In the genomic region with DNA sequence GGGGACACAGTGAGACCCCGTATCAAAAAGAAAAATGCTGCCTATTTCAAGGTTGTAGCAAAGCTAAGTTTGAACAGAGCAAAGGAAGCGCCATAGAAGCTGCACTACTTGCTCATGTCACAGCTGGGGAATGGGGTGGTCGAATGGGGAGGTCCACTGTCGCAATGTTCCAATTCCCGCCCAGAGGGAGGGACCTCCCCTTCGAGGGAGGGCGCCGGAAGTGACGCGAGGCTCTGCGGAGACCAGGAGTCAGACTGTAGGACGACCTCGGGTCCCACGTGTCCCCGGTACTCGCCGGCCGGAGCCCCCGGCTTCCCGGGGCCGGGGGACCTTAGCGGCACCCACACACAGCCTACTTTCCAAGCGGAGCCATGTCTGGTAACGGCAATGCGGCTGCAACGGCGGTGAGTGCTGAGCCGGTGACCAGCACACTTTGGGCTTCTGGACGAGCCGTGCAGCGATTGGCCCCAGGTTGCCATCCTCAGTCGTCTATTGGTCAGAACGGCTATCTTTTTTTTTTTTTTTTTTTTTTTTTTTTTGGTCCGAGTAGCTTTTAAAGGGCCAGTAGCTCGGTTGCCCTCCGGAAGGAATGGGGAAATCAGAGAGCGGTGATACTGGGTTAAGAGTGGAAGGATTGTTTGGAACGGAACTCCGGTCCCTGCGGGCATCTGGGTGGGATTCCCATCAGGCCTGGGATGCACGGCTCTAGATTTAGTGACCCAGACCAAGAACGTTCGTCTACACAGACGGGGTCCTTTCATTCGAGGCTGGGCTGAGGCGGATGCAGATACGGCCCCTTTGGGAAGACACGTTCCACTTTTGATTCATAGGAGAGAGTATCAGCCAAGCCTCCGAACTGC, we compare ENCODE assay signal across 8 cellular contexts. TPM values are rescaled to one million over a fixed set of nuclear protein-coding genes. Genes with fewer than 3 reads are reported as not detected.
DNase-seq lines count a peak whose midpoint lies in the region; ATAC-seq, FAIRE-seq and TF ChIP-seq lines count a peak whose summit lies in the region.

HMBS (plus strand) TSS at position 219 of the 860 bp plus-strand sequence; CDS start at position 372, 153 bp downstream.

- H3K4me2 ChIP-seq in OCI-LY3 (ENCODE audit: low read length) = peak within 1 kb of the TSS; percentile 99
- H3K4me2 ChIP-seq in endothelial cell of umbilical vein (ENCODE audit: insufficient read depth, low read length) = peak within 1 kb of the TSS; percentile 82

- H4K20me1 ChIP-seq in OCI-LY3 (ENCODE audit: insufficient read depth, low read length) (no peaks in the 10 kb centered on the region), endothelial cell of umbilical vein (replicated peaks; ENCODE audit: control insufficient read depth, extremely low read depth, insufficient read depth, low read length) (no peaks in the 10 kb centered on the region)

- POLR2A ChIA-PET in endothelial cell of umbilical vein (lab: Charles Lee) = interaction anchor here (0.6 to 3.2 kb wide), 5 partner anchors 10 to 86 kb away, joined by 3 to 23 read pairs (median 4); partner anchors contain the start of gene VPS11

- dilution Hi-C loops in endothelial cell of umbilical vein (cut with MboI; ENCODE audit: extremely low pct_ligation_motif_present, low sequenced_read_pairs) = no loop called here

- H3K79me2 ChIP-seq in OCI-LY3 (ENCODE audit: low read length) (peaks cover 14% of the 10 kb centered on the region), endothelial cell of umbilical vein (ENCODE audit: control insufficient read depth, insufficient read depth, low read length) (peaks cover 5% of the 10 kb centered on the region)

- peaks cover 10% of the 10 kb centered on the region for H3K4me1 ChIP-seq in OCI-LY3 (ENCODE audit: low read length)
- H3K4me1 ChIP-seq in endothelial cell of umbilical vein (ENCODE audit: control insufficient read depth, extremely low read depth, insufficient read depth, low read length) = peaks cover 12% of the 10 kb centered on the region

- no peaks in the 10 kb centered on the region for H3K9me1 ChIP-seq in endothelial cell of umbilical vein (replicated peaks; ENCODE audit: control insufficient read depth, extremely low read depth, insufficient read depth, low read length)

- H2AFZ ChIP-seq in OCI-LY3 (ENCODE audit: low read depth, low read length) (peak within 1 kb of the TSS; percentile 70; the same call in 1 of the 2 replicates), endothelial cell of umbilical vein (ENCODE audit: low read depth, low read length) (peak within 1 kb of the TSS; percentile 74)

- peak; percentile 88 for ATAC-seq in GM21515 (IDR thresholded peaks at IDR 0.05; ENCODE audit: unreplicated experiment)

- FAIRE-seq in endothelial cell of umbilical vein (lab: Jason Lieb, UNC) = peak; percentile 96

- BruUV-seq in endothelial cell of umbilical vein (replicated peaks; lab: Mats Ljungman, UMichigan) = no TSS peak

- no peaks in the 10 kb centered on the region for H3K9me3 ChIP-seq in OCI-LY3 (ENCODE audit: insufficient read depth, low read length)
- no peaks in the 10 kb centered on the region for H3K9me3 ChIP-seq in endothelial cell of umbilical vein (replicated peaks; ENCODE audit: control insufficient read depth, insufficient read depth, low read length)

- H3K4me3 ChIP-seq in OCI-LY3 (ENCODE audit: low read length) (peak within 1 kb of the TSS; percentile 92), endothelial cell of umbilical vein (replicated peaks in 1 of 3; ENCODE audit: insufficient read depth in 1 of 3, low read depth in 1 of 3, low read length in 3 of 3) (peak within 1 kb of the TSS; percentile 10 to 77 (median 70))

- DNase-seq in D341Med (ENCODE audit: low spot score) (peak; percentile 93), HuH-7 (ENCODE audit: low spot score) (peak; percentile 90), endothelial cell of umbilical vein (ENCODE audit: low read depth, low spot score) (peak; percentile 95), midbrain (lab: John Stamatoyannopoulos, UW) (peak; percentile 96)
- DNase-seq in activated CD8-positive, alpha-beta memory T cell treated with anti-CD3 and anti-CD28 coated beads, Interleukin-2, amount 50 U/mL, for 48 hours = peak; percentile 95
- peak; percentile 73 to 83 for DNase-seq in stimulated activated CD8-positive, alpha-beta memory T cell treated with anti-CD3 and anti-CD28 coated beads, Interleukin-2, amount 100 ng/mL, for 1 hour (ENCODE audit: low read depth in 2 of 2)

- CTCF ChIA-PET in endothelial cell of umbilical vein (lab: Charles Lee) = interaction anchor here (0.7 to 3.6 kb wide), 8 partner anchors 10 to 271 kb away, joined by 3 to 16 read pairs (median 4); partner anchors contain the start of genes CBL and VPS11

- peaks cover 3% of the 10 kb centered on the region for H3K36me3 ChIP-seq in OCI-LY3 (replicated peaks; ENCODE audit: low read depth, low read length)
- peaks cover 3 to 17% of the 10 kb centered on the region in 2 experiments for H3K36me3 ChIP-seq in endothelial cell of umbilical vein (ENCODE audit: control insufficient read depth in 2 of 2, extremely low read depth in 1 of 2, insufficient read depth in 2 of 2, low read length in 2 of 2)

- no peak for TF ChIP-seq CTCF in OCI-LY3 (IDR thresholded peaks at IDR 0.05; ENCODE audit: low read depth, low read length)
- no peak for TF ChIP-seq CTCF in endothelial cell of umbilical vein (IDR thresholded peaks at IDR 0.05; ENCODE audit: extremely low read depth in 1 of 2, insufficient read depth in 1 of 2, low read depth in 1 of 2, low read length in 2 of 2)

- H3K27me3 ChIP-seq in OCI-LY3 (ENCODE audit: low read depth, low read length) (no peaks in the 10 kb centered on the region), endothelial cell of umbilical vein (ENCODE audit: control insufficient read depth in 2 of 2, insufficient read depth in 2 of 2, low read length in 2 of 2) (no peaks in the 10 kb centered on the region)

- peak; percentile 97 for TF ChIP-seq POLR2A in endothelial cell of umbilical vein (IDR thresholded peaks at IDR 0.05; ENCODE audit: low read depth, low read length)

- H3K9ac ChIP-seq in OCI-LY3 (ENCODE audit: low read length) (peak within 1 kb of the TSS; percentile 87), endothelial cell of umbilical vein (replicated peaks; ENCODE audit: extremely low read depth, insufficient read depth, low read length) (peak within 1 kb of the TSS; percentile 37)

- H3K27ac ChIP-seq in OCI-LY3 (ENCODE audit: low read length) (peak within 1 kb of the TSS; percentile 67), endothelial cell of umbilical vein (ENCODE audit: insufficient read depth, low read depth, low read length) (peak within 1 kb of the TSS; percentile 49)

- intact Hi-C loops in endothelial cell of umbilical vein (cut with micrococcal nuclease) = loop anchor here (1.0 to 5.0 kb wide), 3 partner anchors 9 to 173 kb away; partner anchors contain the start of gene VPS11

TF ChIP-seq in endothelial cell of umbilical vein, 7 proteins besides CTCF, POLR2A, EP300 and RAD21:
- TF ChIP-seq JUN (IDR thresholded peaks at IDR 0.05; ENCODE audit: borderline replicate concordance, insufficient read depth, insufficient read length, low read depth) = no peak
- TF ChIP-seq MYC (IDR thresholded peaks at IDR 0.05; ENCODE audit: low read depth, low read length) = peak; percentile 30
- no peak for TF ChIP-seq FOS (IDR thresholded peaks at IDR 0.05; ENCODE audit: borderline replicate concordance, insufficient read depth, low read length)
- no peak for TF ChIP-seq EZH2 (IDR thresholded peaks at IDR 0.05; ENCODE audit: borderline replicate concordance, low read depth, low read length, severe bottlenecking)
- TF ChIP-seq GATA2 (IDR thresholded peaks at IDR 0.05; ENCODE audit: insufficient read depth, insufficient read length, low read depth, low read length) = no peak
- TF ChIP-seq MAX (IDR thresholded peaks at IDR 0.05; ENCODE audit: insufficient read depth, insufficient read length) = peak; percentile 58
- TF ChIP-seq POLR2AphosphoS5 (IDR thresholded peaks at IDR 0.05; ENCODE audit: insufficient read depth, low read depth, low read length) = peak; percentile 94
TF ChIP-seq in endothelial cell of umbilical vein: peak in this region for 3.

RNA-seq across cellular contexts. Expression of gene HMBS, which starts in this region (rescaled TPM):
- total RNA-seq in endothelial cell of umbilical vein = 13.5 and 16.1 TPM in 2 replicates
- 23.9 and 24.8 TPM in 2 replicates for polyA plus RNA-seq in endothelial cell of umbilical vein
- 26.5 and 26.8 TPM in 2 replicates for polyA plus RNA-seq in endothelial cell of umbilical vein (2011; cell fraction: cytosol; rRNA removed)
- 32.3 and 32.4 TPM in 2 replicates for polyA plus RNA-seq in endothelial cell of umbilical vein (2011; cell fraction: nucleus; rRNA removed)
- 19.0 and 21.7 TPM in 2 replicates for polyA plus RNA-seq in endothelial cell of umbilical vein (2012)
- polyA minus RNA-seq in endothelial cell of umbilical vein = 17.8 and 18.6 TPM in 2 replicates
- polyA minus RNA-seq in endothelial cell of umbilical vein (2011; cell fraction: cytosol; rRNA and poly(A)+ RNA removed) = 31.5 TPM
- 7.9 and 8.6 TPM in 2 replicates for polyA minus RNA-seq in endothelial cell of umbilical vein (2011; cell fraction: nucleus; rRNA and poly(A)+ RNA removed)

Comparison
In these comparisons a context has a peak if more than half of its experiments do, and no peak if none do; other contexts are left out.
1. Peak in every context shown above with its lines: DNase-seq, ATAC-seq, H3K4me3 ChIP-seq and H3K27ac ChIP-seq.